In genomic region chr5:81646469-81646868, GRCh38 we compare ENCODE assay signal across 9 cellular contexts.
"Had no signal": no experiment of that assay in that cellular context is flagged by ENCODE, and none has a peak within 500 bp of the region (broad histone marks: within the 10 kb centered on the region; RNA-seq: fewer than 3 reads in every experiment).

No MANE protein-coding gene starts in this region.

- ATAC-seq: GM23338, HCT116 had no signal

- H3K4me3 ChIP-seq: GM23338, HAP-1 had no signal

- H3K4me2 ChIP-seq: GM23338 had no signal

- H3K36me3 ChIP-seq: HAP-1 had no signal

- DNase-seq: H7, Kasumi-1, KG1 had no signal

- H3K27ac Mint-ChIP-seq: GM23338, IgD-negative memory B cell had no signal

- H3K4me1 ChIP-seq: HAP-1 had no signal

- H3K4me3 Mint-ChIP-seq: GM23338, IgD-negative memory B cell had no signal

- H3K4me1 Mint-ChIP-seq: GM23338 had no signal

- FAIRE-seq: H1, HTR-8/SVneo had no signal

- H3K9me3 ChIP-seq: HAP-1 had no signal

- H2AFZ ChIP-seq: GM23338 had no signal

- H3K9me3 Mint-ChIP-seq: GM23338, IgD-negative memory B cell had no signal

- H3K27me3 Mint-ChIP-seq: IgD-negative memory B cell had no signal
